In the genomic region with DNA sequence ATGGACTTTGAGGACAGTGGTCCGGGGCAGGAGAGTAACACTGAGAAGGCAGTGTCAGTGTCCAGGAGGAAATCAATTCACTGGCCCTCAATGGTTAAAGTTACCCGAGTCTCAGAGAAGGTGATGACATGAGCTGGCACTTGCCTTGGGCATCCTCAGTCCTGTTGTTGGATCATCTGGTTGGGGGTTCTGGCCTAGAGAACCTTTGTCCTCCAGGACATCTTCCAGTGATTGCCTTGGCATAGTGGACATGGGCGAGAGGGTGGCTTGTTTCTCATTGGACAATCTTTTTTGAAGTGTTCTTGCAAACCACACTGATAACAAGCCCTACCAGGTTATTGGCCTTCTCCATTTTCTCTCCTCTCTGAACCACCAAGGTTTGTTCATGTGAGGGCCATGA, we compare ENCODE assay signal across 25 cellular contexts.
"Had no signal": no experiment of that assay in that cellular context is flagged by ENCODE, and none has a peak within 500 bp of the region (broad histone marks: within the 10 kb centered on the region; RNA-seq: fewer than 3 reads in every experiment).

No MANE protein-coding gene starts in this region.

- ATAC-seq: effector memory CD8-positive, alpha-beta T cell; esophagus mucosa; foreskin keratinocyte; gastrocnemius medialis; gastroesophageal sphincter; heart left ventricle; heart right ventricle had no signal

- FAIRE-seq: colon, endometrium, endothelial cell of umbilical vein, frontal cortex had no signal

- DNase-seq: colonic mucosa; cortex of kidney; dermis blood vessel endothelial cell; dorsolateral prefrontal cortex; effector CD4-positive, alpha-beta T cell; effector CD8-positive, alpha-beta T cell; effector memory CD4-positive, alpha-beta T cell; effector memory CD8-positive, alpha-beta T cell; endodermal cell; erythroblast; esophagus squamous epithelium; foreskin fibroblast; foreskin keratinocyte; foreskin melanocyte; gastrocnemius medialis; glutamatergic neuron; head of caudate nucleus; heart left ventricle; heart right ventricle had no signal
